ENCODE assay signal across 8 cellular contexts in the genomic region with DNA sequence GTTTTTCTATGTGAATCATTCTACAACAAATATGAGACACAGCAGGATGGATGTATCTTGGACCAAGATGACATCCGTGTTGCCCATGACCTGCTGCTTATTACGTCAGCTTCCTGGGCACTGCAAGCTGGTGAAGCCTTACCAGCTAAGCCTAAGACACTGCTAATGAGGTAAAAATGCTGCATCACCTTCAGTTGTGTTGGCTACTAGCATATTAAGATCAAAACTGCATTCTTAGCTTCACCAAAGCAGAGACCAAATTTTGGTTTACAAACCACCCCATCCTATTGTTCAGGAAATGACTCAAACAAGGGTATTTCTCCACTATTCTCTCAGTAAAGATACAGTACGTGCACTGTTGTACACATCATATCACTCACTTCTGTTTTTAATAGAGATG. TPM values are rescaled to one million over a fixed set of nuclear protein-coding genes. Genes with fewer than 3 reads are reported as not detected.
DNase-seq lines count a peak whose midpoint lies in the region; ATAC-seq lines count a peak whose summit lies in the region.

No MANE protein-coding gene starts in this region.

- ATAC-seq in GM21447 (IDR thresholded peaks at IDR 0.05; ENCODE audit: unreplicated experiment) (peak; percentile 90), GM19397 (IDR thresholded peaks at IDR 0.05; ENCODE audit: unreplicated experiment) (no peak), right cardiac atrium (no peak)

- no peaks in the 10 kb centered on the region for H3K27me3 ChIP-seq in CD4-positive, alpha-beta memory T cell (ENCODE audit: insufficient read depth, low read length)
- H3K27me3 ChIP-seq in right cardiac atrium (ENCODE audit: control insufficient read depth, insufficient read depth), result no peaks in the 10 kb centered on the region

- peaks cover 13% of the 10 kb centered on the region for H3K4me1 ChIP-seq in CD4-positive, alpha-beta memory T cell (ENCODE audit: insufficient read depth, low read length)
- H3K4me1 ChIP-seq in right cardiac atrium (ENCODE audit: control insufficient read depth, insufficient read depth, low read length), result peaks cover 2% of the 10 kb centered on the region

- DNase-seq in CD4-positive, alpha-beta memory T cell, result peak in 4 of 5 donors; percentile 17 to 72 (median 26)
- DNase-seq in HT1080 (ENCODE audit: low read depth) (peak; percentile 97), posterior vena cava (ENCODE audit: low spot score) (no peak), right cardiac atrium (no peak)
- DNase-seq in activated T-helper 2 cell treated with anti-CD3 and anti-CD28 coated beads, Interferon-gamma antibody, Interleukin-2, Interleukin-4, amounts not matched to agents 10 μg/mL and 5 μg/mL and 100 μg/mL, durations not matched to agents 14 hours and 24 hours and 36 hours (ENCODE audit: low spot score), result peak; percentile 42
- DNase-seq in stimulated activated CD4-positive, alpha-beta T cell treated with anti-CD3 and anti-CD28 coated beads, Interleukin-4, amount 100 ng/mL, for 24 hours, result peak; percentile 46

- H3K27ac ChIP-seq in CD4-positive, alpha-beta memory T cell (ENCODE audit: low read depth, low read length), result no peak overlapping the region
- H3K27ac ChIP-seq in right cardiac atrium (ENCODE audit: low read length), result no peak overlapping the region

- H3K9me3 Mint-ChIP-seq in CD4-positive, alpha-beta memory T cell, result peaks cover 0 to 3% (median 0%) of the 10 kb centered on the region in 8 donors
- H3K9me3 Mint-ChIP-seq in activated T-helper 2 cell treated with anti-CD3 and anti-CD28 coated beads, Interferon-gamma antibody, Interleukin-2, Interleukin-4, amounts not matched to agents 10 μg/mL and 5 μg/mL and 100 μg/mL, durations not matched to agents 14 hours and 24 hours and 36 hours, result peaks cover 9% of the 10 kb centered on the region

- POLR2A ChIA-PET in CD4-positive, alpha-beta memory T cell (lab: Charles Lee; ENCODE audit: partially characterized antibody), result interaction anchor here (1.1 kb wide), 1 partner anchor 47 kb away, joined by 4 read pairs; no protein-coding TSS in a partner anchor

- CTCF ChIA-PET in CD4-positive, alpha-beta memory T cell (lab: Charles Lee; ENCODE audit: partially characterized antibody), result no interaction called here

- no peaks in the 10 kb centered on the region for H3K36me3 Mint-ChIP-seq in CD4-positive, alpha-beta memory T cell
- peaks cover 11% of the 10 kb centered on the region for H3K36me3 Mint-ChIP-seq in activated T-helper 2 cell treated with anti-CD3 and anti-CD28 coated beads, Interferon-gamma antibody, Interleukin-2, Interleukin-4, amounts not matched to agents 10 μg/mL and 5 μg/mL and 100 μg/mL, durations not matched to agents 14 hours and 24 hours and 36 hours (ENCODE audit: low read depth)

- H3K27me3 Mint-ChIP-seq in CD4-positive, alpha-beta memory T cell, result peaks cover 0 to 4% of the 10 kb centered on the region in 2 donors
- H3K27me3 Mint-ChIP-seq in activated T-helper 2 cell treated with anti-CD3 and anti-CD28 coated beads, Interferon-gamma antibody, Interleukin-2, Interleukin-4, amounts not matched to agents 10 μg/mL and 5 μg/mL and 100 μg/mL, durations not matched to agents 14 hours and 24 hours and 36 hours (ENCODE audit: low read depth), result peaks cover 3% of the 10 kb centered on the region

- WGBS in right cardiac atrium, result 70% methylated on average over 3 of the region's 3 CpGs

- H3K4me1 Mint-ChIP-seq in CD4-positive, alpha-beta memory T cell, result peaks cover 12 to 37% (median 18%) of the 10 kb centered on the region in 4 donors
- peaks cover 66% of the 10 kb centered on the region for H3K4me1 Mint-ChIP-seq in activated T-helper 2 cell treated with anti-CD3 and anti-CD28 coated beads, Interferon-gamma antibody, Interleukin-2, Interleukin-4, amounts not matched to agents 10 μg/mL and 5 μg/mL and 100 μg/mL, durations not matched to agents 14 hours and 24 hours and 36 hours (ENCODE audit: low read depth)

- H3K4me3 Mint-ChIP-seq in CD4-positive, alpha-beta memory T cell, result peak overlapping the region in 1 of 8 donors; percentile 15
- no peak overlapping the region for H3K4me3 Mint-ChIP-seq in activated T-helper 2 cell treated with anti-CD3 and anti-CD28 coated beads, Interferon-gamma antibody, Interleukin-2, Interleukin-4, amounts not matched to agents 10 μg/mL and 5 μg/mL and 100 μg/mL, durations not matched to agents 14 hours and 24 hours and 36 hours (ENCODE audit: low read depth)

- no peaks in the 10 kb centered on the region for H3K9me3 ChIP-seq in CD4-positive, alpha-beta memory T cell (ENCODE audit: control insufficient read depth in 1 of 2, low read length in 2 of 2)
- no peaks in the 10 kb centered on the region for H3K9me3 ChIP-seq in right cardiac atrium (ENCODE audit: control insufficient read depth, low read length)

- H3K36me3 ChIP-seq in CD4-positive, alpha-beta memory T cell (ENCODE audit: insufficient read depth, low read length), result no peaks in the 10 kb centered on the region

- H3K27ac Mint-ChIP-seq in CD4-positive, alpha-beta memory T cell, result peak overlapping the region in 5 of 7 donors; percentile 19 to 82 (median 45)
- H3K27ac Mint-ChIP-seq in activated T-helper 2 cell treated with anti-CD3 and anti-CD28 coated beads, Interferon-gamma antibody, Interleukin-2, Interleukin-4, amounts not matched to agents 10 μg/mL and 5 μg/mL and 100 μg/mL, durations not matched to agents 14 hours and 24 hours and 36 hours, result peak overlapping the region; percentile 54

- H3K4me3 ChIP-seq in CD4-positive, alpha-beta memory T cell (ENCODE audit: low read length in 2 of 2), result no peak overlapping the region
- no peak overlapping the region for H3K4me3 ChIP-seq in right cardiac atrium (ENCODE audit: low read length)

- intact Hi-C loops in CD4-positive, alpha-beta memory T cell (cut with micrococcal nuclease), result no loop called here
- intact Hi-C loops in activated T-helper 2 cell treated with anti-CD3 and anti-CD28 coated beads, Interferon-gamma antibody, Interleukin-2, Interleukin-4, amounts not matched to agents 10 μg/mL and 5 μg/mL and 100 μg/mL, durations not matched to agents 14 hours and 24 hours and 36 hours (cut with micrococcal nuclease), result loop anchor here (1.0 to 5.0 kb wide), 7 partner anchors 8 to 436 kb away; a partner anchor contains a TSS
- intact Hi-C loops in posterior vena cava (cut with DNase I) (no loop called here), right cardiac atrium (cut with DNase I) (no loop called here)

RNA-seq across cellular contexts. Expression of a gene that starts 50.3 kb away (rescaled TPM):
- 1 to 10 TPM; 2.9 to 3.7 TPM for total RNA-seq in CD4-positive, alpha-beta memory T cell
- under 1 TPM; 0.15 to 0.50 TPM for polyA plus RNA-seq in CD4-positive, alpha-beta memory T cell
- 8.0 and 11.4 TPM in 2 replicates for total RNA-seq in HT1080 (2014; rRNA removed; shearing (Covaris generic))
- 8.8 and 11.5 TPM in 2 replicates for polyA plus RNA-seq in HT1080 (2015; cell fraction: cytosol; rRNA removed)
- 8.5 and 8.7 TPM in 2 replicates for polyA plus RNA-seq in HT1080 (2015; cell fraction: nucleus; rRNA removed)
- 3.0 and 3.3 TPM in 2 replicates for total RNA-seq in activated T-helper 2 cell treated with anti-CD3 and anti-CD28 coated beads, Interferon-gamma antibody, Interleukin-2, Interleukin-4, amounts not matched to agents 10 μg/mL and 5 μg/mL and 100 μg/mL, durations not matched to agents 14 hours and 24 hours and 36 hours
- total RNA-seq in posterior vena cava (1 to 10 TPM; 6.3 to 6.5 TPM), right cardiac atrium (1 to 10 TPM; 2.6 to 4.2 (median 3.3) TPM)
- 1.6 TPM for polyA plus RNA-seq in right cardiac atrium

Comparison
In these comparisons a context has a peak if more than half of its experiments do, and no peak if none do; other contexts are left out.
1. DNase-seq: peak in CD4-positive, alpha-beta memory T cell (4 of 5), HT1080 (single experiment), activated T-helper 2 cell treated with anti-CD3 and anti-CD28 coated beads, Interferon-gamma antibody, Interleukin-2, Interleukin-4, amounts not matched to agents 10 μg/mL and 5 μg/mL and 100 μg/mL, durations not matched to agents 14 hours and 24 hours and 36 hours (single experiment) and stimulated activated CD4-positive, alpha-beta T cell treated with anti-CD3 and anti-CD28 coated beads, Interleukin-4, amount 100 ng/mL, for 24 hours (single experiment); none in posterior vena cava (single experiment) and right cardiac atrium (0 of 3).